19 cellular contexts compared by ENCODE assay signal in genomic region chr6:166987930-166988329, GRCh38.
"Had no signal": no experiment of that assay in that cellular context is flagged by ENCODE, and none has a peak within 500 bp of the region (broad histone marks: within the 10 kb centered on the region; RNA-seq: fewer than 3 reads in every experiment).

No MANE protein-coding gene starts in this region.

- H3K27me3 Mint-ChIP-seq: dendritic cell treated with granulocyte-macrophage colony-stimulating factor and Interleukin-4, amounts not matched to agents 40 ng/mL and 50 ng/mL, for 4 days; progenitor cell of endocrine pancreas had no signal

- H3K27ac ChIP-seq: foreskin keratinocyte, tibial artery had no signal

- H3K27me3 ChIP-seq: foreskin keratinocyte, tibial artery had no signal

- H3K4me3 Mint-ChIP-seq: dendritic cell treated with granulocyte-macrophage colony-stimulating factor and Interleukin-4, amounts not matched to agents 40 ng/mL and 50 ng/mL, for 4 days; neural crest cell had no signal

- H3K4me1 ChIP-seq: foreskin keratinocyte had no signal

- H3K9me3 Mint-ChIP-seq: dendritic cell treated with granulocyte-macrophage colony-stimulating factor and Interleukin-4, amounts not matched to agents 40 ng/mL and 50 ng/mL, for 4 days; neural crest cell had no signal

- H3K9me3 ChIP-seq: tibial artery had no signal

- H3K36me3 ChIP-seq: tibial artery had no signal

- H3K27ac Mint-ChIP-seq: dendritic cell treated with granulocyte-macrophage colony-stimulating factor and Interleukin-4, amounts not matched to agents 40 ng/mL and 50 ng/mL, for 4 days; progenitor cell of endocrine pancreas had no signal

- H3K4me3 ChIP-seq: lung, tibial artery had no signal

- DNase-seq: activated CD4-positive, CD25-positive, alpha-beta regulatory T cell; activated CD8-positive, alpha-beta memory T cell treated with anti-CD3 and anti-CD28 coated beads for 24 hours; activated CD8-positive, alpha-beta memory T cell treated with anti-CD3 and anti-CD28 coated beads, Interleukin-2, amount 50 U/mL, for 48 hours; activated effector memory CD4-positive, alpha-beta T cell treated with anti-CD3 and anti-CD28 coated beads, Interleukin-2, amount 50 U/mL, for 16 hours; activated naive CD4-positive, alpha-beta T cell treated with anti-CD3 and anti-CD28 coated beads, Interleukin-2, amount 50 U/mL, for 16 hours; activated T-cell treated with anti-CD3 and anti-CD28 coated beads, Interleukin-2, amount 50 U/mL, for 48 hours; effector memory CD4-positive, alpha-beta T cell; hippocampal formation; midbrain; right cardiac atrium; stimulated activated CD4-positive, alpha-beta T cell treated with anti-CD3 and anti-CD28 coated beads, Interleukin-2, amount 100 ng/mL, for 24 hours; stimulated activated naive CD8-positive, alpha-beta T cell treated with anti-CD3 and anti-CD28 coated beads, Interleukin-15, Interleukin-2, amounts not matched to agents 100 U/mL and 50 U/mL, for 24 hours; substantia nigra; tibial artery had no signal
